Comparison of ENCODE assay signal across 1 cellular context in the genomic region with DNA sequence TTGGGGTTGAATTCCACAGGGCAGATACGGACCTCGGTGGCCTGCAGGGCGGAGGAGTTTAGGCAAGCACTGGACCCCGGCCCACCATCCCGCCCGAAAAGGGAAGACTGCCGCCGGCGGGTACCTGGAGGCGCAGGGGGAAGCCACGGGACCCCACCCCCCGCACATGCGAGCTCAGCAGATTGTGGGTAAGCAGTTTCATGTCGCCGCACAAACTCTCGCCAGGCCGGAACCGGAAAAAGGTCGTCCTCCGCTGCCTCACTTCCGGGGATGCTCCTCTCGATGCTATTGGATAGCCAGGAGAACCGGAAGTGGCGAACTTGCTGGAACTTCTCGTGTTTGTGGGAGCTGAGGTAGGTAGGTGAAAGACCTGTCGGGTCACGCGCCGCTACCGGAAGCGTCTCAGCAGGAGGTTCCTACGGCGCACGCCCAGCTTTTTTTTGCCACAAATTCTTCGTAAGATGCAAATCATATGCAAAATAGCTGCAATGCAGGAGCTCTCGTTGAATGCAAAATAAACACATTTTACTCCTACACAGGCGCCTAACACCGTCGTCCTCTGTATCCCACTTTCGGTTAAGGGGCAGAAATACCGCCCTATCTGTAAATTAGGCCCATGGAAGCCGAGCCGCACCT.
TF ChIP-seq lines count a peak whose summit lies in the region.

Gene TRMT112, minus strand, starts transcription at position 235 of the 636 bp plus-strand sequence. Its CDS starts 33 bp downstream, at position 202.

TF ChIP-seq in HepG2, 621 proteins besides CTCF, POLR2A, EP300 and RAD21 (continued from another document and continues in another):
- peak; percentile 76; the same call in 1 of the 2 replicates for TF ChIP-seq THAP9 (CRISPR knock-in tag; IDR thresholded peaks at IDR 0.05; ENCODE audit: borderline replicate concordance)
- peak; percentile 64; the same call in 1 of the 2 replicates for TF ChIP-seq ZNF670 (CRISPR knock-in tag; IDR thresholded peaks at IDR 0.05; ENCODE audit: borderline replicate concordance)
- peak; percentile 33; the same call in 1 of the 2 replicates for TF ChIP-seq TMF1 (CRISPR knock-in tag; IDR thresholded peaks at IDR 0.05; ENCODE audit: low read depth)
- TF ChIP-seq, protein P1, sequence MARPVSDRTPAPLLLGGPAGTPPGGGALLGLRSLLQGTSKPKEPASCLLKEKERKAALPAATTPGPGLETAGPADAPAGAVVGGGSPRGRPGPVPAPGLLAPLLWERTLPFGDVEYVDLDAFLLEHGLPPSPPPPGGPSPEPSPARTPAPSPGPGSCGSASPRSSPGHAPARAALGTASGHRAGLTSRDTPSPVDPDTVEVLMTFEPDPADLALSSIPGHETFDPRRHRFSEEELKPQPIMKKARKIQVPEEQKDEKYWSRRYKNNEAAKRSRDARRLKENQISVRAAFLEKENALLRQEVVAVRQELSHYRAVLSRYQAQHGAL (CRISPR knock-in tag; IDR thresholded peaks at IDR 0.05; ENCODE audit: not compliant biosample characterization): peak; percentile 26
- TF ChIP-seq ZNF574 (CRISPR knock-in tag; IDR thresholded peaks at IDR 0.05): peak; percentile 89
- TF ChIP-seq NFYC (CRISPR knock-in tag; IDR thresholded peaks at IDR 0.05): peak; percentile 88
- TF ChIP-seq ARNT2 (CRISPR knock-in tag; IDR thresholded peaks at IDR 0.05; ENCODE audit: low read depth): 0 out of 2 replicates have a peak, but pooled peaks have one; percentile 20
- TF ChIP-seq, protein P2, sequence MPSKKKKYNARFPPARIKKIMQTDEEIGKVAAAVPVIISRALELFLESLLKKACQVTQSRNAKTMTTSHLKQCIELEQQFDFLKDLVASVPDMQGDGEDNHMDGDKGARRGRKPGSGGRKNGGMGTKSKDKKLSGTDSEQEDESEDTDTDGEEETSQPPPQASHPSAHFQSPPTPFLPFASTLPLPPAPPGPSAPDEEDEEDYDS (CRISPR knock-in tag; IDR thresholded peaks at IDR 0.05): peak; percentile 35; the same call in 1 of the 2 replicates
- TF ChIP-seq BCL6 (CRISPR knock-in tag; IDR thresholded peaks at IDR 0.05): 0 out of 2 replicates have a peak, but pooled peaks have one; percentile 6
- TF ChIP-seq POLR2G (IDR thresholded peaks at IDR 0.05; ENCODE audit: low read depth, low read length): peak; percentile 89
- TF ChIP-seq KLF12 (CRISPR knock-in tag; IDR thresholded peaks at IDR 0.05; ENCODE audit: borderline replicate concordance): no peak
- TF ChIP-seq FOSL2 (CRISPR knock-in tag; IDR thresholded peaks at IDR 0.05): no peak
- peak; percentile 37; the same call in 1 of the 2 replicates for TF ChIP-seq TFDP1 (CRISPR knock-in tag; IDR thresholded peaks at IDR 0.05; ENCODE audit: borderline replicate concordance)
- peak; percentile 94 for TF ChIP-seq KAT8 (CRISPR knock-in tag; IDR thresholded peaks at IDR 0.05)
- no peak; the same call in 1 of the 2 replicates for TF ChIP-seq ARNTL (CRISPR knock-in tag; IDR thresholded peaks at IDR 0.05)
- peak; percentile 72; the same call in 1 of the 2 replicates for TF ChIP-seq ZNF747 (CRISPR knock-in tag; IDR thresholded peaks at IDR 0.05; ENCODE audit: borderline replicate concordance)
- TF ChIP-seq ZEB1 (IDR thresholded peaks at IDR 0.05; ENCODE audit: insufficient replicate concordance, low read depth): no peak
- peak; percentile 78; the same call in 1 of the 2 replicates for TF ChIP-seq YEATS2 (CRISPR knock-in tag; IDR thresholded peaks at IDR 0.05; ENCODE audit: borderline replicate concordance)
- TF ChIP-seq RBM39 (IDR thresholded peaks at IDR 0.05; ENCODE audit: low read depth, low read length, poor library complexity, severe bottlenecking): peak; percentile 79
- peak; percentile 93 for TF ChIP-seq ELF1 (CRISPR knock-in tag; IDR thresholded peaks at IDR 0.05)
- no peak for TF ChIP-seq CHD4 (IDR thresholded peaks at IDR 0.05; ENCODE audit: borderline replicate concordance, low read length)
- TF ChIP-seq, protein P3, sequence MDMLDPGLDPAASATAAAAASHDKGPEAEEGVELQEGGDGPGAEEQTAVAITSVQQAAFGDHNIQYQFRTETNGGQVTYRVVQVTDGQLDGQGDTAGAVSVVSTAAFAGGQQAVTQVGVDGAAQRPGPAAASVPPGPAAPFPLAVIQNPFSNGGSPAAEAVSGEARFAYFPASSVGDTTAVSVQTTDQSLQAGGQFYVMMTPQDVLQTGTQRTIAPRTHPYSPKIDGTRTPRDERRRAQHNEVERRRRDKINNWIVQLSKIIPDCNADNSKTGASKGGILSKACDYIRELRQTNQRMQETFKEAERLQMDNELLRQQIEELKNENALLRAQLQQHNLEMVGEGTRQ (IDR thresholded peaks at IDR 0.05; ENCODE audit: low read depth, low read length): peak; percentile 73
- TF ChIP-seq, protein P3 (CRISPR knock-in tag; IDR thresholded peaks at IDR 0.05; ENCODE audit: borderline replicate concordance): peak; percentile 84; the same call in 1 of the 2 replicates
- no peak for TF ChIP-seq TSC22D2 (CRISPR knock-in tag; IDR thresholded peaks at IDR 0.05; ENCODE audit: borderline replicate concordance)
- peak; percentile 86 for TF ChIP-seq AGO2 (optimal IDR thresholded peaks at IDR 0.05; ENCODE audit: low read depth, low read length)
- TF ChIP-seq POLR2AphosphoS5 (IDR thresholded peaks at IDR 0.05; ENCODE audit: low read depth, low read length): peak; percentile 90
- TF ChIP-seq ZNF317 (CRISPR knock-in tag; IDR thresholded peaks at IDR 0.05): peak; percentile 66; the same call in 1 of the 2 replicates
- TF ChIP-seq PHF20 (CRISPR knock-in tag; IDR thresholded peaks at IDR 0.05): peak; percentile 78
- peak; percentile 100 for TF ChIP-seq SNAPC2 (CRISPR knock-in tag; IDR thresholded peaks at IDR 0.05)
- TF ChIP-seq SMAD3 (CRISPR knock-in tag; IDR thresholded peaks at IDR 0.05): peak; percentile 33; the same call in 1 of the 2 replicates
- TF ChIP-seq, protein P4, sequence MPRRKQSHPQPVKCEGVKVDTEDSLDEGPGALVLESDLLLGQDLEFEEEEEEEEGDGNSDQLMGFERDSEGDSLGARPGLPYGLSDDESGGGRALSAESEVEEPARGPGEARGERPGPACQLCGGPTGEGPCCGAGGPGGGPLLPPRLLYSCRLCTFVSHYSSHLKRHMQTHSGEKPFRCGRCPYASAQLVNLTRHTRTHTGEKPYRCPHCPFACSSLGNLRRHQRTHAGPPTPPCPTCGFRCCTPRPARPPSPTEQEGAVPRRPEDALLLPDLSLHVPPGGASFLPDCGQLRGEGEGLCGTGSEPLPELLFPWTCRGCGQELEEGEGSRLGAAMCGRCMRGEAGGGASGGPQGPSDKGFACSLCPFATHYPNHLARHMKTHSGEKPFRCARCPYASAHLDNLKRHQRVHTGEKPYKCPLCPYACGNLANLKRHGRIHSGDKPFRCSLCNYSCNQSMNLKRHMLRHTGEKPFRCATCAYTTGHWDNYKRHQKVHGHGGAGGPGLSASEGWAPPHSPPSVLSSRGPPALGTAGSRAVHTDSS (CRISPR knock-in tag; conservative IDR thresholded peaks at IDR 0.05): no peak
- peak; percentile 43; the same call in 1 of the 2 replicates for TF ChIP-seq PITX1 (CRISPR knock-in tag; IDR thresholded peaks at IDR 0.05)
- peak; percentile 43; the same call in 1 of the 2 replicates for TF ChIP-seq ZNF792 (CRISPR knock-in tag; IDR thresholded peaks at IDR 0.05)
- TF ChIP-seq IKZF1 (IDR thresholded peaks at IDR 0.05): no peak
- peak; percentile 95 for TF ChIP-seq ZNF44 (CRISPR knock-in tag; IDR thresholded peaks at IDR 0.05)
- no peak for TF ChIP-seq ZNF101 (CRISPR knock-in tag; IDR thresholded peaks at IDR 0.05; ENCODE audit: borderline replicate concordance, low read depth)
- TF ChIP-seq KMT2B (CRISPR knock-in tag; IDR thresholded peaks at IDR 0.05): peak; percentile 40; the same call in 1 of the 2 replicates
- TF ChIP-seq, protein P5, sequence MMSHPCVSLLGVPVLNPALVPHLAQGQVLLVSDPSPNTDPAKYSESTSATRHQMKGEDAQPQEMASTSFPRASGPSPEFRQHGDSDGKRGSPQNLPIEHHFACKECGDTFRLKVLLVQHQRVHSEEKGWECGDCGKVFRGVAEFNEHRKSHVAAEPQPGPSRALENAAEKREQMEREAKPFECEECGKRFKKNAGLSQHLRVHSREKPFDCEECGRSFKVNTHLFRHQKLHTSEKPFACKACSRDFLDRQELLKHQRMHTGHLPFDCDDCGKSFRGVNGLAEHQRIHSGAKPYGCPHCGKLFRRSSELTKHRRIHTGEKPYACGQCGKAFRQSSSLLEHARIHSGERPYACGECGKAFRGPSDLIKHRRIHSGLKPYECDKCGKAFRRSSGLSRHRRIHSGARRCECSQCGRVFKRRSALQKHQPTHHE (CRISPR knock-in tag; IDR thresholded peaks at IDR 0.05; ENCODE audit: borderline replicate concordance): peak; percentile 56; the same call in 1 of the 2 replicates
- 0 out of 2 replicates have a peak, but pooled peaks have one; percentile 46 for TF ChIP-seq ZNF567 (CRISPR knock-in tag; IDR thresholded peaks at IDR 0.05; ENCODE audit: borderline replicate concordance)
- TF ChIP-seq, protein P6, sequence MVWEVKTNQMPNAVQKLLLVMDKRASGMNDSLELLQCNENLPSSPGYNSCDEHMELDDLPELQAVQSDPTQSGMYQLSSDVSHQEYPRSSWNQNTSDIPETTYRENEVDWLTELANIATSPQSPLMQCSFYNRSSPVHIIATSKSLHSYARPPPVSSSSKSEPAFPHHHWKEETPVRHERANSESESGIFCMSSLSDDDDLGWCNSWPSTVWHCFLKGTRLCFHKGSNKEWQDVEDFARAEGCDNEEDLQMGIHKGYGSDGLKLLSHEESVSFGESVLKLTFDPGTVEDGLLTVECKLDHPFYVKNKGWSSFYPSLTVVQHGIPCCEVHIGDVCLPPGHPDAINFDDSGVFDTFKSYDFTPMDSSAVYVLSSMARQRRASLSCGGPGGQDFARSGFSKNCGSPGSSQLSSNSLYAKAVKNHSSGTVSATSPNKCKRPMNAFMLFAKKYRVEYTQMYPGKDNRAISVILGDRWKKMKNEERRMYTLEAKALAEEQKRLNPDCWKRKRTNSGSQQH (CRISPR knock-in tag; IDR thresholded peaks at IDR 0.05; ENCODE audit: low read depth): no peak; the same call in 1 of the 2 replicates
- TF ChIP-seq ASH2L (IDR thresholded peaks at IDR 0.05; ENCODE audit: insufficient read length, low read depth, low read length): peak; percentile 84
- peak; percentile 88 to 93 for TF ChIP-seq MAFK (conservative IDR thresholded peaks at IDR 0.05 in 1 of 2, IDR thresholded peaks at IDR 0.05 in 1 of 2; ENCODE audit: low read length in 2 of 2)
- no peak for TF ChIP-seq ZNF775 (CRISPR knock-in tag; IDR thresholded peaks at IDR 0.05; ENCODE audit: borderline replicate concordance)
- TF ChIP-seq DNMT1 (CRISPR knock-in tag; IDR thresholded peaks at IDR 0.05): 0 out of 2 replicates have a peak, but pooled peaks have one; percentile 57
- peak; percentile 72 for TF ChIP-seq IRF9 (CRISPR knock-in tag; IDR thresholded peaks at IDR 0.05; ENCODE audit: borderline replicate concordance)
